In the genomic region with DNA sequence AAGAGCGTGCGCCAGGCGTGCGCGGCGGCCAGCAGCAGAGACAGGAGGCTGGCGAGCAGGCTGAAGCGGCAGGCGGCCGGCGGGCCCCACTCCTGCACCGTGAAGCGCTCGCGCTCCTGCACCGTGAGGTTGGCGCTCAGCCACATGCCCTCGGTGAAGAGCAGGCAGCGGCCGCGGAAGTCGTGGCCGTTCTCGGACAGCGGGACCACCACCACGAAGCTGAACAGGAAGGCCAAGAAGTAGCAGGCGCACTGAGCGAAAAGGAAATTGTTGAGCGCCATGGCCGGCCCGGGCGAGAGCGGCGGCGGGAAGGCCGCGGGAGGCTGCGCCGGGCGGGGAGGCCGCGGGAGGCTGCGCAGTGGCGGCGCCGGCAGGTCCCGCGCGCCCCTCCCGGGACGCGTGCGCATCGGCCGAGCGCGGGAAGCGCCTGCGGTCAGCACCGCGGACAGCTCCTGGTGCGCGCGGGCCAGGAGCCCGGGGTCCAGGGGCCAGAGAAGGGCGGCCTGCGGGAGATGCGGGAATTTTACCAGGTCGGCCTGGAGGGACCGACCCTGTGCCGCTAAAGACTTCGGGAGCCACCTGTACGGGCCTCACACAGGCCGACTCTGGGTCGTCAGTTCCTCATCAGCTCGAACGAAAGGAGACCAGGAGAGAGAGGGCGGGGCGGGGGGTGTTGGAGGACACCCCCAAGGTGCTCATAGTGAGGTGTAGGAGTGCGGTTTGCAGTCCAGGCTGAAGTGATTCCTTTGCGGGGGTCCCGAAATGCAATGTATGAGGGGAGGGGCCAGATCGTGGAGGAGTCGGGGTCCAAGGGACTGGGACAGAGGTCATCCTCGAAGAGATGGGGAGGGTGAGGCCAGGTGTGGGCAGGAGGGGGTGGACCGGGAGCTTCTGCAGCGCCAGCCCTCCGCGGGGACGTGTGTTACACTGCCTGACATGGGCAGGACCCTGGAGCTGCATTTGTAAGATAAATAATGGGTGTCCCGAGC, we compare ENCODE assay signal across 2 cellular contexts.
TF ChIP-seq lines count a peak whose summit lies in the region.

A gene (minus strand): TSS at position 312 of the 989 bp plus-strand sequence. CDS start 31 bp downstream, at position 281.

TF ChIP-seq in IMR-90, 13 proteins besides CTCF, POLR2A, EP300 and RAD21 (continued from another document):
- TF ChIP-seq, protein P1, sequence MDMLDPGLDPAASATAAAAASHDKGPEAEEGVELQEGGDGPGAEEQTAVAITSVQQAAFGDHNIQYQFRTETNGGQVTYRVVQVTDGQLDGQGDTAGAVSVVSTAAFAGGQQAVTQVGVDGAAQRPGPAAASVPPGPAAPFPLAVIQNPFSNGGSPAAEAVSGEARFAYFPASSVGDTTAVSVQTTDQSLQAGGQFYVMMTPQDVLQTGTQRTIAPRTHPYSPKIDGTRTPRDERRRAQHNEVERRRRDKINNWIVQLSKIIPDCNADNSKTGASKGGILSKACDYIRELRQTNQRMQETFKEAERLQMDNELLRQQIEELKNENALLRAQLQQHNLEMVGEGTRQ (IDR thresholded peaks at IDR 0.05; ENCODE audit: low read depth, low read length): no peak
- TF ChIP-seq SMC3 (IDR thresholded peaks at IDR 0.05; ENCODE audit: low read depth, low read length): no peak
- no peak for TF ChIP-seq MAFK (IDR thresholded peaks at IDR 0.05; ENCODE audit: low read depth, low read length)
- TF ChIP-seq MAZ (IDR thresholded peaks at IDR 0.05; ENCODE audit: borderline replicate concordance, low read depth, low read length): 0 out of 2 replicates have a peak, but pooled peaks have one; percentile 16
TF ChIP-seq in IMR-90: peak in this region for 1.

TF ChIP-seq in liver, 16 proteins besides CTCF, POLR2A, EP300 and RAD21 (continued from another document):
- TF ChIP-seq, protein P2, sequence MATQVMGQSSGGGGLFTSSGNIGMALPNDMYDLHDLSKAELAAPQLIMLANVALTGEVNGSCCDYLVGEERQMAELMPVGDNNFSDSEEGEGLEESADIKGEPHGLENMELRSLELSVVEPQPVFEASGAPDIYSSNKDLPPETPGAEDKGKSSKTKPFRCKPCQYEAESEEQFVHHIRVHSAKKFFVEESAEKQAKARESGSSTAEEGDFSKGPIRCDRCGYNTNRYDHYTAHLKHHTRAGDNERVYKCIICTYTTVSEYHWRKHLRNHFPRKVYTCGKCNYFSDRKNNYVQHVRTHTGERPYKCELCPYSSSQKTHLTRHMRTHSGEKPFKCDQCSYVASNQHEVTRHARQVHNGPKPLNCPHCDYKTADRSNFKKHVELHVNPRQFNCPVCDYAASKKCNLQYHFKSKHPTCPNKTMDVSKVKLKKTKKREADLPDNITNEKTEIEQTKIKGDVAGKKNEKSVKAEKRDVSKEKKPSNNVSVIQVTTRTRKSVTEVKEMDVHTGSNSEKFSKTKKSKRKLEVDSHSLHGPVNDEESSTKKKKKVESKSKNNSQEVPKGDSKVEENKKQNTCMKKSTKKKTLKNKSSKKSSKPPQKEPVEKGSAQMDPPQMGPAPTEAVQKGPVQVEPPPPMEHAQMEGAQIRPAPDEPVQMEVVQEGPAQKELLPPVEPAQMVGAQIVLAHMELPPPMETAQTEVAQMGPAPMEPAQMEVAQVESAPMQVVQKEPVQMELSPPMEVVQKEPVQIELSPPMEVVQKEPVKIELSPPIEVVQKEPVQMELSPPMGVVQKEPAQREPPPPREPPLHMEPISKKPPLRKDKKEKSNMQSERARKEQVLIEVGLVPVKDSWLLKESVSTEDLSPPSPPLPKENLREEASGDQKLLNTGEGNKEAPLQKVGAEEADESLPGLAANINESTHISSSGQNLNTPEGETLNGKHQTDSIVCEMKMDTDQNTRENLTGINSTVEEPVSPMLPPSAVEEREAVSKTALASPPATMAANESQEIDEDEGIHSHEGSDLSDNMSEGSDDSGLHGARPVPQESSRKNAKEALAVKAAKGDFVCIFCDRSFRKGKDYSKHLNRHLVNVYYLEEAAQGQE (IDR thresholded peaks at IDR 0.05): peak; percentile 97
